11 cellular contexts compared by ENCODE assay signal in genomic region chr17:81428945-81429344, GRCh38. TPM values are rescaled to one million over a fixed set of nuclear protein-coding genes. Genes with fewer than 3 reads are reported as not detected.
A peak's percentile ranks its signal among the peaks of the same experiment; 100 is the strongest.
DNase-seq lines count a peak whose midpoint lies in the region; ATAC-seq, FAIRE-seq and TF ChIP-seq lines count a peak whose summit lies in the region.
"Had no signal": no experiment of that assay in that cellular context is flagged by ENCODE, and none has a peak within 500 bp of the region (broad histone marks: within the 10 kb centered on the region; RNA-seq: fewer than 3 reads in every experiment).

No MANE protein-coding gene starts in this region.

- H3K27ac Mint-ChIP-seq in astrocyte (ENCODE audit: unreplicated experiment), result no peak overlapping the region
- H3K27ac Mint-ChIP-seq: activated B cell treated with CpG ODN at 0.5 μM for 24 hours; activated naive CD4-positive, alpha-beta T cell treated with anti-CD3 and anti-CD28 coated beads, Interleukin-2, amount 50 U/mL, for 24 hours; natural killer cell had no signal

- peak overlapping the region; percentile 90 for H2BK12ac ChIP-seq in neuronal stem cell (ENCODE audit: low read length)

- no peak overlapping the region for H4K8ac ChIP-seq in neuronal stem cell (ENCODE audit: low read depth, low read length)

- H2AK5ac ChIP-seq in neuronal stem cell (ENCODE audit: low read depth, low read length), result peak overlapping the region; percentile 93

- H2BK15ac ChIP-seq in neuronal stem cell (ENCODE audit: low read length), result peak overlapping the region; percentile 62

- peak overlapping the region; percentile 66 for H2BK5ac ChIP-seq in neuronal stem cell (ENCODE audit: low read length)

- H3K18ac ChIP-seq in neuronal stem cell (ENCODE audit: low read length), result peak overlapping the region; percentile 87

- H3K9me3 Mint-ChIP-seq in astrocyte (ENCODE audit: unreplicated experiment), result no peaks in the 10 kb centered on the region
- H3K9me3 Mint-ChIP-seq: activated B cell treated with CpG ODN at 0.5 μM for 24 hours; activated naive CD4-positive, alpha-beta T cell treated with anti-CD3 and anti-CD28 coated beads, Interleukin-2, amount 50 U/mL, for 24 hours; natural killer cell had no signal

- H3K4me1 Mint-ChIP-seq in astrocyte (ENCODE audit: low read depth, unreplicated experiment), result peaks cover 2% of the 10 kb centered on the region
- H3K4me1 Mint-ChIP-seq: natural killer cell had no signal

- in situ Hi-C loops in brain microvascular endothelial cell (cut with HindIII; ENCODE audit: low pct_ligation_motif_present, low sequenced_read_pairs), result no loop called here

- no peak overlapping the region for H3K4me3 Mint-ChIP-seq in astrocyte (ENCODE audit: unreplicated experiment)
- H3K4me3 Mint-ChIP-seq: activated B cell treated with CpG ODN at 0.5 μM for 24 hours; activated naive CD4-positive, alpha-beta T cell treated with anti-CD3 and anti-CD28 coated beads, Interleukin-2, amount 50 U/mL, for 24 hours; natural killer cell had no signal

- no peaks in the 10 kb centered on the region for H3K9me3 ChIP-seq in left ventricle myocardium inferior (replicated peaks)
- no peaks in the 10 kb centered on the region for H3K9me3 ChIP-seq in right atrium auricular region
- H3K9me3 ChIP-seq in astrocyte (ENCODE audit: insufficient read depth, low read depth, low read length), result peaks cover 5% of the 10 kb centered on the region
- peaks cover 0 to 6% of the 10 kb centered on the region in 2 donors for H3K9me3 ChIP-seq in neuronal stem cell (replicated peaks in 1 of 2; ENCODE audit: control insufficient read depth in 2 of 2, insufficient read depth in 1 of 2, low read depth in 1 of 2, low read length in 2 of 2)

- no peak overlapping the region for H3K23ac ChIP-seq in neuronal stem cell (ENCODE audit: low read depth, low read length, poor library complexity)

- peak overlapping the region; percentile 58 for H3K4me2 ChIP-seq in astrocyte (ENCODE audit: low read length)
- H3K4me2 ChIP-seq in neuronal stem cell (ENCODE audit: insufficient read depth, low read length, poor library complexity, severe bottlenecking), result no peak overlapping the region

- DNase-seq in left ventricle myocardium inferior (no peak), right atrium auricular region (ENCODE audit: low spot score) (no peak), astrocyte (ENCODE audit: low read depth) (no peak), neuronal stem cell (ENCODE audit: low spot score) (no peak), NCI-H82 (lab: John Stamatoyannopoulos, UW) (no peak), AG20443 (ENCODE audit: low spot score) (no peak), brain microvascular endothelial cell (no peak)
- DNase-seq: activated B cell treated with CpG ODN at 0.5 μM for 24 hours, natural killer cell had no signal

- peaks cover 29% of the 10 kb centered on the region for H3K79me1 ChIP-seq in neuronal stem cell (ENCODE audit: low read depth, low read length)

- peaks cover 40% of the 10 kb centered on the region for H4K20me1 ChIP-seq in astrocyte (ENCODE audit: insufficient read depth, low read length)

- no peak for ATAC-seq in GM18873 (IDR thresholded peaks at IDR 0.05; ENCODE audit: low FRiP score, unreplicated experiment)

- H3K27ac ChIP-seq in left ventricle myocardium inferior (replicated peaks) (peak overlapping the region; percentile 16), right atrium auricular region (peak overlapping the region in 1 of 2 donors; percentile 42), astrocyte (ENCODE audit: low read depth, low read length) (no peak overlapping the region), neuronal stem cell (replicated peaks; ENCODE audit: low read length) (no peak overlapping the region), brain microvascular endothelial cell (no peak overlapping the region)

- no peak overlapping the region for H3K4ac ChIP-seq in neuronal stem cell (ENCODE audit: low read length)

- intact Hi-C loops in left ventricle myocardium inferior (cut with micrococcal nuclease), result no loop called here

- no peaks in the 10 kb centered on the region for H3K27me3 ChIP-seq in left ventricle myocardium inferior (ENCODE audit: low read depth)
- H3K27me3 ChIP-seq in right atrium auricular region, result no peaks in the 10 kb centered on the region
- no peaks in the 10 kb centered on the region for H3K27me3 ChIP-seq in astrocyte (ENCODE audit: insufficient read depth, low read length)
- no peaks in the 10 kb centered on the region for H3K27me3 ChIP-seq in neuronal stem cell (ENCODE audit: control insufficient read depth in 3 of 3, insufficient read depth in 3 of 3, low read depth in 1 of 3, low read length in 3 of 3)
- no peaks in the 10 kb centered on the region for H3K27me3 ChIP-seq in brain microvascular endothelial cell (replicated peaks)

- H4K91ac ChIP-seq in neuronal stem cell (ENCODE audit: low read depth, low read length, poor library complexity), result no peak overlapping the region

- no peaks in the 10 kb centered on the region for H3K27me3 Mint-ChIP-seq in astrocyte (ENCODE audit: low read depth, unreplicated experiment)

- H3K4me3 ChIP-seq in left ventricle myocardium inferior (peak overlapping the region; percentile 44), right atrium auricular region (no peak overlapping the region), astrocyte (ENCODE audit: insufficient read depth, low read depth, low read length) (no peak overlapping the region), neuronal stem cell (ENCODE audit: low read length in 2 of 2) (no peak overlapping the region), brain microvascular endothelial cell (ENCODE audit: low read depth, low read length) (no peak overlapping the region)

- H3K9ac ChIP-seq in astrocyte (ENCODE audit: low read length), result no peak overlapping the region
- no peak overlapping the region for H3K9ac ChIP-seq in neuronal stem cell (ENCODE audit: low read depth, low read length, poor library complexity)

- H3K36me3 ChIP-seq in left ventricle myocardium inferior (no peaks in the 10 kb centered on the region), right atrium auricular region (no peaks in the 10 kb centered on the region), astrocyte (ENCODE audit: insufficient read depth, low read length) (no peaks in the 10 kb centered on the region), neuronal stem cell (replicated peaks in 1 of 2; ENCODE audit: control insufficient read depth in 2 of 2, insufficient read depth in 2 of 2, low read length in 2 of 2) (peaks cover 2 to 5% of the 10 kb centered on the region in 2 donors), brain microvascular endothelial cell (replicated peaks) (no peaks in the 10 kb centered on the region)

- TF ChIP-seq CTCF in left ventricle myocardium inferior (IDR thresholded peaks at IDR 0.05; ENCODE audit: borderline replicate concordance), result no peak
- no peak for TF ChIP-seq CTCF in right atrium auricular region (IDR thresholded peaks at IDR 0.05)
- TF ChIP-seq CTCF in astrocyte (IDR thresholded peaks at IDR 0.05; ENCODE audit: insufficient read depth, low read depth, low read length), result no peak
- TF ChIP-seq CTCF in brain microvascular endothelial cell (IDR thresholded peaks at IDR 0.05; ENCODE audit: low read depth, low read length, missing control alignments), result no peak

- no CpG with 5 or more reads among the region's 19 CpGs for WGBS in neuronal stem cell (ENCODE audit: extremely low coverage in 2 of 2, insufficient read length in 2 of 2, insufficient replicate concordance in 1 of 2), 2 donors

- no peaks in the 10 kb centered on the region for H3K36me3 Mint-ChIP-seq in astrocyte (ENCODE audit: low read depth, unreplicated experiment)
- H3K36me3 Mint-ChIP-seq: activated naive CD4-positive, alpha-beta T cell treated with anti-CD3 and anti-CD28 coated beads, Interleukin-2, amount 50 U/mL, for 24 hours; natural killer cell had no signal

- H3K4me1 ChIP-seq in left ventricle myocardium inferior (peaks cover 64% of the 10 kb centered on the region), right atrium auricular region (peaks cover 0 to 60% of the 10 kb centered on the region in 2 donors), astrocyte (ENCODE audit: insufficient read depth, low read length) (peaks cover 23% of the 10 kb centered on the region), neuronal stem cell (ENCODE audit: control insufficient read depth in 2 of 2, insufficient read depth in 1 of 2, low read depth in 1 of 2, low read length in 2 of 2) (peaks cover 17 to 20% of the 10 kb centered on the region in 2 donors)

- peak overlapping the region; percentile 89 for H2BK120ac ChIP-seq in neuronal stem cell (ENCODE audit: low read depth, low read length)

- H3K79me2 ChIP-seq in astrocyte (ENCODE audit: insufficient read depth, low read length), result peaks cover 12% of the 10 kb centered on the region

- H2AFZ ChIP-seq in astrocyte (ENCODE audit: low read depth, low read length) (no peak overlapping the region), neuronal stem cell (ENCODE audit: low read length) (no peak overlapping the region)

- no peak for FAIRE-seq in astrocyte (lab: Jason Lieb, UNC)

- no peak overlapping the region for H3K14ac ChIP-seq in neuronal stem cell (ENCODE audit: low read length)

RNA-seq across cellular contexts. Expression of gene BAHCC1, which starts 33.7 kb away (rescaled TPM):
- total RNA-seq in left ventricle myocardium inferior, result 7.3 TPM
- total RNA-seq in right atrium auricular region, result 10 to 100 TPM in 1 of 2 donors, 1 to 10 TPM in 1; 5.8 to 12.7 TPM
- total RNA-seq in astrocyte, result 18.5 TPM in 2 replicates
- polyA plus RNA-seq in neuronal stem cell (2013, experiment 1 of 2), result 15.9 TPM
- polyA plus RNA-seq in neuronal stem cell (2013, experiment 2 of 2), result 17.5 TPM
